ENCODE assay signal across 14 cellular contexts in genomic region chr19:34260771-34261173, GRCh38. TPM values are rescaled to one million over a fixed set of nuclear protein-coding genes. Genes with fewer than 3 reads are reported as not detected.
DNase-seq lines count a peak whose midpoint lies in the region; ATAC-seq, FAIRE-seq and TF ChIP-seq lines count a peak whose summit lies in the region.
"Had no signal": no experiment of that assay in that cellular context is flagged by ENCODE, and none has a peak within 500 bp of the region (broad histone marks: within the 10 kb centered on the region; RNA-seq: fewer than 3 reads in every experiment).

No MANE protein-coding gene starts in this region.

- H3K27me3 Mint-ChIP-seq in activated CD4-positive, alpha-beta T cell treated with anti-CD3 and anti-CD28 coated beads for 36 hours = no peaks in the 10 kb centered on the region
- H3K27me3 Mint-ChIP-seq in astrocyte (ENCODE audit: low read depth, unreplicated experiment) = no peaks in the 10 kb centered on the region
- H3K27me3 Mint-ChIP-seq in activated T-helper 1 cell treated with anti-CD3 and anti-CD28 coated beads, Interleukin-12 subunit alpha, Interleukin-12 subunit beta, Interleukin-2, Interleukin-4 antibody, amounts not matched to agents 30 ng/mL and 10 ng/mL and 1 ng/mL, durations not matched to agents 14 hours and 24 hours and 36 hours (ENCODE audit: insufficient read depth) = no peaks in the 10 kb centered on the region
- H3K27me3 Mint-ChIP-seq: stimulated activated naive B cell treated with anti-CD40 and anti-IgM and Interleukin-4, amounts not matched to agents 10 μg/mL and 1 μg/mL and 100 μg/mL, for 72 hours had no signal

- peaks cover 57% of the 10 kb centered on the region for H3K4me1 Mint-ChIP-seq in activated CD4-positive, alpha-beta T cell treated with anti-CD3 and anti-CD28 coated beads for 36 hours
- H3K4me1 Mint-ChIP-seq in astrocyte (ENCODE audit: low read depth, unreplicated experiment) = peaks cover 18% of the 10 kb centered on the region
- H3K4me1 Mint-ChIP-seq in activated T-helper 1 cell treated with anti-CD3 and anti-CD28 coated beads, Interleukin-12 subunit alpha, Interleukin-12 subunit beta, Interleukin-2, Interleukin-4 antibody, amounts not matched to agents 30 ng/mL and 10 ng/mL and 1 ng/mL, durations not matched to agents 14 hours and 24 hours and 36 hours (ENCODE audit: low read depth) = peaks cover 4% of the 10 kb centered on the region

- H3K36me3 Mint-ChIP-seq in activated CD4-positive, alpha-beta T cell treated with anti-CD3 and anti-CD28 coated beads for 36 hours (ENCODE audit: low read depth) = peaks cover 8% of the 10 kb centered on the region
- H3K36me3 Mint-ChIP-seq in astrocyte (ENCODE audit: low read depth, unreplicated experiment) = peaks cover 6% of the 10 kb centered on the region
- H3K36me3 Mint-ChIP-seq in activated T-helper 1 cell treated with anti-CD3 and anti-CD28 coated beads, Interleukin-12 subunit alpha, Interleukin-12 subunit beta, Interleukin-2, Interleukin-4 antibody, amounts not matched to agents 30 ng/mL and 10 ng/mL and 1 ng/mL, durations not matched to agents 14 hours and 24 hours and 36 hours (ENCODE audit: low read depth) = peaks cover 8% of the 10 kb centered on the region

- no peak for FAIRE-seq in astrocyte (lab: Jason Lieb, UNC)

- peaks cover 86% of the 10 kb centered on the region for H3K79me2 ChIP-seq in astrocyte (ENCODE audit: insufficient read depth, low read length)

- CTCF ChIA-PET in activated CD4-positive, alpha-beta T cell treated with anti-CD3 and anti-CD28 coated beads for 36 hours (lab: Charles Lee) = interaction anchor here (0.7 to 1.4 kb wide), 6 partner anchors 8 to 85 kb away, joined by 3 to 5 read pairs (median 3); no protein-coding TSS in a partner anchor

- peak overlapping the region; percentile 80 for H3K4me2 ChIP-seq in astrocyte (ENCODE audit: low read length)

- POLR2A ChIA-PET in activated CD4-positive, alpha-beta T cell treated with anti-CD3 and anti-CD28 coated beads for 36 hours (lab: Charles Lee) = interaction anchor here (0.6 to 1.2 kb wide), 2 partner anchors 9 to 74 kb away, joined by 4 read pairs; no protein-coding TSS in a partner anchor

- no peaks in the 10 kb centered on the region for H3K9me3 Mint-ChIP-seq in activated CD4-positive, alpha-beta T cell treated with anti-CD3 and anti-CD28 coated beads for 36 hours (ENCODE audit: low read depth)
- no peaks in the 10 kb centered on the region for H3K9me3 Mint-ChIP-seq in astrocyte (ENCODE audit: unreplicated experiment)
- H3K9me3 Mint-ChIP-seq in activated T-helper 1 cell treated with anti-CD3 and anti-CD28 coated beads, Interleukin-12 subunit alpha, Interleukin-12 subunit beta, Interleukin-2, Interleukin-4 antibody, amounts not matched to agents 30 ng/mL and 10 ng/mL and 1 ng/mL, durations not matched to agents 14 hours and 24 hours and 36 hours = no peaks in the 10 kb centered on the region
- H3K9me3 Mint-ChIP-seq: stimulated activated naive B cell treated with anti-CD40 and anti-IgM and Interleukin-4, amounts not matched to agents 10 μg/mL and 1 μg/mL and 100 μg/mL, for 72 hours had no signal

- 52 to 62% methylated on average over 5 to 6 of the region's 6 CpGs for WGBS in upper lobe of left lung, 2 donors

- H3K4me3 ChIP-seq in astrocyte (ENCODE audit: insufficient read depth, low read depth, low read length) (peak overlapping the region; percentile 26), upper lobe of left lung (no peak overlapping the region), dorsolateral prefrontal cortex (no peak overlapping the region)
- H3K4me3 ChIP-seq: body of pancreas had no signal

- H3K9me3 ChIP-seq in astrocyte (ENCODE audit: insufficient read depth, low read depth, low read length) (no peaks in the 10 kb centered on the region), upper lobe of left lung (no peaks in the 10 kb centered on the region)
- H3K9me3 ChIP-seq: body of pancreas had no signal

- peak overlapping the region; percentile 55 for H3K27ac Mint-ChIP-seq in activated CD4-positive, alpha-beta T cell treated with anti-CD3 and anti-CD28 coated beads for 36 hours
- no peak overlapping the region for H3K27ac Mint-ChIP-seq in astrocyte (ENCODE audit: unreplicated experiment)
- no peak overlapping the region for H3K27ac Mint-ChIP-seq in activated T-helper 1 cell treated with anti-CD3 and anti-CD28 coated beads, Interleukin-12 subunit alpha, Interleukin-12 subunit beta, Interleukin-2, Interleukin-4 antibody, amounts not matched to agents 30 ng/mL and 10 ng/mL and 1 ng/mL, durations not matched to agents 14 hours and 24 hours and 36 hours

- no peak for TF ChIP-seq CTCF in astrocyte (IDR thresholded peaks at IDR 0.05; ENCODE audit: insufficient read depth, low read depth, low read length)
- no peak for TF ChIP-seq CTCF in upper lobe of left lung (IDR thresholded peaks at IDR 0.05)
- no peak for TF ChIP-seq CTCF in dorsolateral prefrontal cortex (IDR thresholded peaks at IDR 0.05 in 54 of 56, conservative IDR thresholded peaks at IDR 0.05 in 2 of 56; ENCODE audit: low read depth in 1 of 56, partially characterized antibody in 56 of 56)

- H3K4me1 ChIP-seq in astrocyte (ENCODE audit: insufficient read depth, low read length) (peaks cover 27% of the 10 kb centered on the region), upper lobe of left lung (peaks cover 19 to 43% (median 35%) of the 10 kb centered on the region in 4 donors)

- DNase-seq in activated CD4-positive, alpha-beta T cell treated with anti-CD3 and anti-CD28 coated beads for 36 hours = no peak
- no peak for DNase-seq in activated CD4-positive, alpha-beta T cell treated with anti-CD3 and anti-CD28 coated beads, Interleukin-2, amount 50 U/mL, for 48 hours
- DNase-seq in astrocyte (ENCODE audit: low read depth) (peak; percentile 70), iPS-NIHi7 (ENCODE audit: extremely low spot score) (peak; percentile 42), upper lobe of left lung (no peak), dorsolateral prefrontal cortex (no peak), NCI-H2107 treated with DMSO at 0.1 percent for 48 hours (lab: John Stamatoyannopoulos, UW; ENCODE audit: unreplicated experiment) (no peak)
- DNase-seq in activated T-helper 1 cell treated with anti-CD3 and anti-CD28 coated beads, Interleukin-12 subunit alpha, Interleukin-12 subunit beta, Interleukin-2, Interleukin-4 antibody, amounts not matched to agents 30 ng/mL and 10 ng/mL and 1 ng/mL, durations not matched to agents 14 hours and 24 hours and 36 hours (ENCODE audit: low spot score) = no peak
- DNase-seq: body of pancreas; DND-41; NCI-H1436 treated with DMSO at 0.1 percent for 48 hours; stimulated activated naive B cell treated with anti-CD40 and anti-IgM and Interleukin-4, amounts not matched to agents 10 μg/mL and 1 μg/mL and 100 μg/mL, for 72 hours had no signal

- peaks cover 3% of the 10 kb centered on the region for H4K20me1 ChIP-seq in astrocyte (ENCODE audit: insufficient read depth, low read length)

- intact Hi-C loops in activated CD4-positive, alpha-beta T cell treated with anti-CD3 and anti-CD28 coated beads for 36 hours (cut with DNase I, micrococcal nuclease) = no loop called here
- intact Hi-C loops in activated T-helper 1 cell treated with anti-CD3 and anti-CD28 coated beads, Interleukin-12 subunit alpha, Interleukin-12 subunit beta, Interleukin-2, Interleukin-4 antibody, amounts not matched to agents 30 ng/mL and 10 ng/mL and 1 ng/mL, durations not matched to agents 14 hours and 24 hours and 36 hours (cut with micrococcal nuclease) = no loop called here
- intact Hi-C loops in dorsolateral prefrontal cortex (cut with DNase I) = no loop called here

- H2AFZ ChIP-seq in astrocyte (ENCODE audit: low read depth, low read length) = no peak overlapping the region

- no peak for ATAC-seq in activated CD4-positive, alpha-beta T cell treated with anti-CD3 and anti-CD28 coated beads for 36 hours
- ATAC-seq in upper lobe of left lung (ENCODE audit: low FRiP score in 2 of 2) = peak in 1 of 2 donors; percentile 55
- ATAC-seq: body of pancreas; esophagus mucosa; stimulated activated naive B cell treated with anti-CD40 and anti-IgM and Interleukin-4, amounts not matched to agents 10 μg/mL and 1 μg/mL and 100 μg/mL, for 72 hours had no signal

- H3K4me3 Mint-ChIP-seq in activated CD4-positive, alpha-beta T cell treated with anti-CD3 and anti-CD28 coated beads for 36 hours = no peak overlapping the region
- peak overlapping the region; percentile 24 for H3K4me3 Mint-ChIP-seq in astrocyte (ENCODE audit: unreplicated experiment)
- H3K4me3 Mint-ChIP-seq in activated T-helper 1 cell treated with anti-CD3 and anti-CD28 coated beads, Interleukin-12 subunit alpha, Interleukin-12 subunit beta, Interleukin-2, Interleukin-4 antibody, amounts not matched to agents 30 ng/mL and 10 ng/mL and 1 ng/mL, durations not matched to agents 14 hours and 24 hours and 36 hours = no peak overlapping the region
- H3K4me3 Mint-ChIP-seq: stimulated activated naive B cell treated with anti-CD40 and anti-IgM and Interleukin-4, amounts not matched to agents 10 μg/mL and 1 μg/mL and 100 μg/mL, for 72 hours had no signal

- peaks cover 2% of the 10 kb centered on the region for H3K36me3 ChIP-seq in astrocyte (ENCODE audit: insufficient read depth, low read length)
- H3K36me3 ChIP-seq in upper lobe of left lung = no peaks in the 10 kb centered on the region

- H3K27me3 ChIP-seq in astrocyte (ENCODE audit: insufficient read depth, low read length) (no peaks in the 10 kb centered on the region), upper lobe of left lung (no peaks in the 10 kb centered on the region), dorsolateral prefrontal cortex (no peaks in the 10 kb centered on the region)
- H3K27me3 ChIP-seq: body of pancreas had no signal

- H3K27ac ChIP-seq in astrocyte (ENCODE audit: low read depth, low read length) = peak overlapping the region; percentile 55
- peak overlapping the region in 3 of 4 donors; percentile 18 to 35 (median 21) for H3K27ac ChIP-seq in upper lobe of left lung
- peak overlapping the region in 2 of 59 donors; percentile 11 to 21 for H3K27ac ChIP-seq in dorsolateral prefrontal cortex
- H3K27ac ChIP-seq: 22Rv1 had no signal

- no peak for TF ChIP-seq EP300 in upper lobe of left lung (IDR thresholded peaks at IDR 0.05)

- H3K9ac ChIP-seq in astrocyte (ENCODE audit: low read length) = peak overlapping the region; percentile 17

- TF ChIP-seq POLR2A in upper lobe of left lung (IDR thresholded peaks at IDR 0.05) = no peak

RNA-seq across cellular contexts. Expression of gene GARRE1, which starts 6.4 kb away (rescaled TPM):
- 10 to 100 TPM; 14.6 to 16.1 TPM for total RNA-seq in activated CD4-positive, alpha-beta T cell treated with anti-CD3 and anti-CD28 coated beads for 36 hours
- total RNA-seq in astrocyte (20.1 and 23.8 TPM in 2 replicates), upper lobe of left lung (10 to 100 TPM; 18.2 to 36.7 (median 28.1) TPM), dorsolateral prefrontal cortex (10 to 100 TPM; 15.6 to 45.4 (median 24.2) TPM)
- 11.6 and 13.1 TPM in 2 replicates for total RNA-seq in activated T-helper 1 cell treated with anti-CD3 and anti-CD28 coated beads, Interleukin-12 subunit alpha, Interleukin-12 subunit beta, Interleukin-2, Interleukin-4 antibody, amounts not matched to agents 30 ng/mL and 10 ng/mL and 1 ng/mL, durations not matched to agents 14 hours and 24 hours and 36 hours

Comparison
In these comparisons a context has a peak if more than half of its experiments do, and no peak if none do; other contexts are left out.
1. DNase-seq: peak in astrocyte (single experiment) and iPS-NIHi7 (single experiment); none in activated CD4-positive, alpha-beta T cell treated with anti-CD3 and anti-CD28 coated beads for 36 hours (single experiment), activated CD4-positive, alpha-beta T cell treated with anti-CD3 and anti-CD28 coated beads, Interleukin-2, amount 50 U/mL, for 48 hours (0 of 2), upper lobe of left lung (0 of 2), activated T-helper 1 cell treated with anti-CD3 and anti-CD28 coated beads, Interleukin-12 subunit alpha, Interleukin-12 subunit beta, Interleukin-2, Interleukin-4 antibody, amounts not matched to agents 30 ng/mL and 10 ng/mL and 1 ng/mL, durations not matched to agents 14 hours and 24 hours and 36 hours (single experiment), dorsolateral prefrontal cortex (0 of 10) and NCI-H2107 treated with DMSO at 0.1 percent for 48 hours (single experiment).